ENCODE assay signal across 20 cellular contexts in the genomic region with DNA sequence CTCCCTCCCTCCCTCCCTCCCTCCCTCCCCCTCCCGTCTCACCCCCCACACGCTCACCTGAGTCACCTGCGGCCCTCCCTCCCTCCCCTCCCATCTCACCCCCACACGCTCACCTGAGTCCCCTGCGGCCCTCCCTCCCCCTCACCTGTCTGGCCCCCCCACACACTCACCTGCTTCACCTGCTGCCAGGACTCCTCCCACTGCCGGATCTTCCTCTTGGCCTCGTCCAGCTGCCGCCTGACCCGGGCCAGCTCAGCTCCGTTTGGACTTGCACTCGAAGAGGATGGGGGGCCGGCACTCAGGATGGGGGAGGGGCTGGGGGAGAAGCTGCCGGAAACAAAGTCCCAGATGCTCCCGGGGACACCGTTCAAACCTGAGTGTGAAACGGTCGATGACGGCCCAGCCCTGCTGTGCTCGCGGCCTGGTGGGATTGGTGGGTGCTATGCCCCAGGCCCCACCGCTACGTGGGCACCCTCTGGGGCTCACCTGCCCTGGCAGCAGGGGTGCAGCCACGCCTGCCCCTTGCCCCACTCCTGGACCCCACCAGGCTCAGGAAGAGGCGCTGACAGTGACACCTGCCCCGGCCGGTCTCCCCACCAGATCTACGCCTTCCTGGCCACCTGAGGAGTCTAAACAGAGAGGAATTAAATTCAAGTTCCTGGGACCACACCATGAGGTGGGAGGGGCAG. TPM values are rescaled to one million over a fixed set of nuclear protein-coding genes. Genes with fewer than 3 reads are reported as not detected.
A peak's percentile ranks its signal among the peaks of the same experiment; 100 is the strongest.
DNase-seq lines count a peak whose midpoint lies in the region; ATAC-seq and TF ChIP-seq lines count a peak whose summit lies in the region.
"Had no signal": no experiment of that assay in that cellular context is flagged by ENCODE, and none has a peak within 500 bp of the region (broad histone marks: within the 10 kb centered on the region; RNA-seq: fewer than 3 reads in every experiment).

No MANE protein-coding gene starts in this region.

- peak; percentile 26 for DNase-seq in Right ventricle myocardium superior
- DNase-seq in left ventricle myocardium inferior = no peak
- DNase-seq in LNCaP clone FGC (ENCODE audit: low read depth) = peak; percentile 63
- peak; percentile 88 for DNase-seq in NCI-H69 (lab: John Stamatoyannopoulos, UW)
- DNase-seq in activated T-cell treated with anti-CD3 and anti-CD28 coated beads, Interleukin-2, amount 50 U/mL, for 72 hours = no peak
- DNase-seq in NCI-H2227 (lab: John Stamatoyannopoulos, UW; ENCODE audit: unreplicated experiment) = no peak
- DNase-seq: ACHN; AML-193; Calu3; CD4-positive, CD25-positive, alpha-beta regulatory T cell; GF-D8; GM23248; HCEC 1CT; NCI-H1694 treated with DMSO at 0.1 percent for 48 hours; NCI-H2227 treated with DMSO at 0.1 percent for 48 hours; NCI-H774; PC-3; SW 1271 had no signal

- no peak overlapping the region for H3K27ac ChIP-seq in left ventricle myocardium inferior (replicated peaks)
- H3K27ac ChIP-seq: GM23248, SJSA1 had no signal

- no peak overlapping the region for H3K27ac Mint-ChIP-seq in activated T-cell treated with anti-CD3 and anti-CD28 coated beads, Interleukin-2, amount 50 U/mL, for 72 hours
- H3K27ac Mint-ChIP-seq: CD4-positive, CD25-positive, alpha-beta regulatory T cell had no signal

- no peak overlapping the region for H3K4me3 Mint-ChIP-seq in activated T-cell treated with anti-CD3 and anti-CD28 coated beads, Interleukin-2, amount 50 U/mL, for 72 hours
- H3K4me3 Mint-ChIP-seq: CD4-positive, CD25-positive, alpha-beta regulatory T cell had no signal

- H3K4me1 ChIP-seq in left ventricle myocardium inferior = no peaks in the 10 kb centered on the region
- H3K4me1 ChIP-seq: SJSA1 had no signal

- H3K4me1 Mint-ChIP-seq in activated T-cell treated with anti-CD3 and anti-CD28 coated beads, Interleukin-2, amount 50 U/mL, for 72 hours (ENCODE audit: low read depth) = peaks cover 7% of the 10 kb centered on the region

- H3K9me3 Mint-ChIP-seq in activated T-cell treated with anti-CD3 and anti-CD28 coated beads, Interleukin-2, amount 50 U/mL, for 72 hours = no peaks in the 10 kb centered on the region
- H3K9me3 Mint-ChIP-seq: CD4-positive, CD25-positive, alpha-beta regulatory T cell had no signal

- H3K4me3 ChIP-seq in left ventricle myocardium inferior (no peak overlapping the region), LNCaP clone FGC (ENCODE audit: low read depth, low read length) (peak overlapping the region; percentile 35)
- H3K4me3 ChIP-seq: GM23248, SJSA1 had no signal

- intact Hi-C loops in Right ventricle myocardium superior (cut with DNase I) (no loop called here), left ventricle myocardium inferior (cut with micrococcal nuclease) (no loop called here)

- peaks cover 0 to 2% of the 10 kb centered on the region in 2 donors for H3K36me3 Mint-ChIP-seq in activated T-cell treated with anti-CD3 and anti-CD28 coated beads, Interleukin-2, amount 50 U/mL, for 72 hours (ENCODE audit: insufficient read depth in 2 of 2)

- H3K36me3 ChIP-seq in left ventricle myocardium inferior = peaks cover 65% of the 10 kb centered on the region

- H3K9me3 ChIP-seq in left ventricle myocardium inferior (replicated peaks) = no peaks in the 10 kb centered on the region
- H3K9me3 ChIP-seq: SJSA1 had no signal

- ATAC-seq in Right ventricle myocardium superior (ENCODE audit: poor library complexity) (no peak), HG03095 (IDR thresholded peaks at IDR 0.05; ENCODE audit: unreplicated experiment) (no peak)
- ATAC-seq in activated T-cell treated with anti-CD3 and anti-CD28 coated beads, Interleukin-2, amount 50 U/mL, for 72 hours (replicated peaks in 1 of 2) = no peak
- ATAC-seq: PC-3 had no signal

- TF ChIP-seq CTCF in left ventricle myocardium inferior (IDR thresholded peaks at IDR 0.05; ENCODE audit: borderline replicate concordance) = no peak
- no peak for TF ChIP-seq CTCF in LNCaP clone FGC (IDR thresholded peaks at IDR 0.05; ENCODE audit: control insufficient read depth, extremely low read depth, insufficient read depth)

- no peaks in the 10 kb centered on the region for H3K27me3 Mint-ChIP-seq in activated T-cell treated with anti-CD3 and anti-CD28 coated beads, Interleukin-2, amount 50 U/mL, for 72 hours (ENCODE audit: low read depth)
- H3K27me3 Mint-ChIP-seq: CD4-positive, CD25-positive, alpha-beta regulatory T cell had no signal

- H3K27me3 ChIP-seq in left ventricle myocardium inferior (ENCODE audit: low read depth) = no peaks in the 10 kb centered on the region
- H3K27me3 ChIP-seq: SJSA1 had no signal

RNA-seq across cellular contexts. Expression of gene GNPTG, which starts 15.9 kb away (rescaled TPM):
- total RNA-seq in Right ventricle myocardium superior (30.3 TPM), left ventricle myocardium inferior (31.8 TPM)
- 10 to 100 TPM; 22.1 to 23.8 TPM for total RNA-seq in activated T-cell treated with anti-CD3 and anti-CD28 coated beads, Interleukin-2, amount 50 U/mL, for 72 hours

RNA-seq across cellular contexts. Expression of gene TSR3, which starts 16.0 kb away (rescaled TPM):
- total RNA-seq in Right ventricle myocardium superior (52.6 TPM), left ventricle myocardium inferior (54.9 TPM)
- total RNA-seq in activated T-cell treated with anti-CD3 and anti-CD28 coated beads, Interleukin-2, amount 50 U/mL, for 72 hours = 10 to 100 TPM; 39.1 to 44.8 TPM

RNA-seq across cellular contexts. Expression of gene BAIAP3, which starts 34.2 kb away (rescaled TPM):
- total RNA-seq in Right ventricle myocardium superior (3.7 TPM), left ventricle myocardium inferior (3.9 TPM)
- total RNA-seq in activated T-cell treated with anti-CD3 and anti-CD28 coated beads, Interleukin-2, amount 50 U/mL, for 72 hours = 1 to 10 TPM in 1 of 2 donors, under 1 TPM in 1; 0.26 to 1.1 TPM

RNA-seq across cellular contexts. Expression of gene UNKL, which starts 46.9 kb away (rescaled TPM):
- total RNA-seq in Right ventricle myocardium superior = 13.6 TPM
- total RNA-seq in left ventricle myocardium inferior = 13.4 TPM
- 10 to 100 TPM; 51.1 to 69.5 TPM for total RNA-seq in activated T-cell treated with anti-CD3 and anti-CD28 coated beads, Interleukin-2, amount 50 U/mL, for 72 hours

RNA-seq across cellular contexts. Expression of gene UQCC4, which starts 52.9 kb away (rescaled TPM):
- 14.7 TPM for total RNA-seq in Right ventricle myocardium superior
- 13.6 TPM for total RNA-seq in left ventricle myocardium inferior
- 10 to 100 TPM; 14.5 to 17.9 TPM for total RNA-seq in activated T-cell treated with anti-CD3 and anti-CD28 coated beads, Interleukin-2, amount 50 U/mL, for 72 hours

Comparison
In these comparisons a context has a peak if more than half of its experiments do, and no peak if none do; other contexts are left out.
1. DNase-seq: peak in Right ventricle myocardium superior (single experiment), LNCaP clone FGC (single experiment) and NCI-H69 (single experiment); none in left ventricle myocardium inferior (single experiment), activated T-cell treated with anti-CD3 and anti-CD28 coated beads, Interleukin-2, amount 50 U/mL, for 72 hours (0 of 2) and NCI-H2227 (single experiment).